8 cellular contexts compared by ENCODE assay signal in genomic region chrX:38192007-38192625, GRCh38. TPM values are rescaled to one million over a fixed set of nuclear protein-coding genes. Genes with fewer than 3 reads are reported as not detected.
DNase-seq lines count a peak whose midpoint lies in the region; ATAC-seq, FAIRE-seq and TF ChIP-seq lines count a peak whose summit lies in the region.

No MANE protein-coding gene starts in this region.

- no peaks in the 10 kb centered on the region for H3K79me2 ChIP-seq in PC-3 (ENCODE audit: low read length)

- peak in 1 of 2 experiments; percentile 14 for DNase-seq in A549 (ENCODE audit: low read depth in 1 of 2, low spot score in 1 of 2)
- no peak for DNase-seq in GM19239 (ENCODE audit: insufficient read length, low spot score)
- DNase-seq in PC-3, result peak; percentile 44
- DNase-seq in glomerular visceral epithelial cell (ENCODE audit: extremely low spot score), result peak; percentile 25
- DNase-seq in urothelium cell line (ENCODE audit: low spot score), result peak; percentile 20
- no peak for DNase-seq in mesenteric fat pad (ENCODE audit: low spot score)

- intact Hi-C loops in PC-3 (cut with micrococcal nuclease), result loop anchor here (1.0 to 2.0 kb wide), 2 partner anchors 101 to 135 kb away; partner anchors contain the start of gene RPGR

- TF ChIP-seq RAD21 in A549 (conservative IDR thresholded peaks at IDR 0.05 in 1 of 2, IDR thresholded peaks at IDR 0.05 in 1 of 2), result peak; percentile 50 to 54

- H3F3A ChIP-seq in PC-3 (ENCODE audit: low read length, unreplicated experiment), result no peaks in the 10 kb centered on the region

- H3K36me3 ChIP-seq in PC-3 (ENCODE audit: low read depth, low read length), result no peaks in the 10 kb centered on the region

- no peak for FAIRE-seq in A549 (lab: Jason Lieb, UNC)
- peak; percentile 45 for FAIRE-seq in GM19239 (lab: Jason Lieb, UNC)
- FAIRE-seq in urothelium cell line (lab: Jason Lieb, UNC), result no peak

- H3K27ac ChIP-seq in A549 (no peak overlapping the region), PC-3 (ENCODE audit: low read length) (no peak overlapping the region)

- TF ChIP-seq CTCF in A549 (IDR thresholded peaks at IDR 0.05), result peak; percentile 48
- TF ChIP-seq CTCF in PC-3 (conservative IDR thresholded peaks at IDR 0.05; ENCODE audit: low read depth, low read length), result peak; percentile 67

- no peaks in the 10 kb centered on the region for H4K20me1 ChIP-seq in PC-3 (ENCODE audit: low read length)

- H2AFZ ChIP-seq in PC-3 (ENCODE audit: low read length), result peak overlapping the region; percentile 55; the same call in 1 of the 2 replicates

- H3K9me2 ChIP-seq in PC-3 (replicated peaks; ENCODE audit: low read length), result no peaks in the 10 kb centered on the region

- 33% methylated on average over 5 of the region's 5 CpGs for WGBS in A549 (ENCODE audit: missing lambda C conversion rate)

- TF ChIP-seq EP300 in A549 (IDR thresholded peaks at IDR 0.05), result no peak

- H3K4me3 ChIP-seq in A549 (no peak overlapping the region), PC-3 (ENCODE audit: low read length) (no peak overlapping the region)

- H3K4me2 ChIP-seq in A549 (no peak overlapping the region; the same call in 2 of the 3 replicates), PC-3 (ENCODE audit: low read length) (no peak overlapping the region)

- H3K27me3 ChIP-seq in PC-3 (ENCODE audit: low read length), result no peaks in the 10 kb centered on the region

- CTCF ChIA-PET in A549 (lab: Yijun Ruan, JAX), result interaction anchor here (0.7 to 6.0 kb wide), 16 partner anchors 9 to 467 kb away, joined by 3 to 39 read pairs (median 4); partner anchors contain the start of genes RPGR and SRPX
- CTCF ChIA-PET in PC-3 (lab: Charles Lee), result interaction anchor here (2.2 kb wide), 1 partner anchor 90 kb away, joined by 15 read pairs; no protein-coding TSS in a partner anchor

- H3K4me1 ChIP-seq in A549 (no peaks in the 10 kb centered on the region), PC-3 (ENCODE audit: insufficient read depth, low read length) (no peaks in the 10 kb centered on the region)

- ATAC-seq in A549 (peak; percentile 54 to 74; a peak in 3 of 6 replicates), PC-3 (peak; percentile 55; the same call in 1 of the 2 replicates), GM21367 (IDR thresholded peaks at IDR 0.05; ENCODE audit: unreplicated experiment) (no peak), GM19397 (IDR thresholded peaks at IDR 0.05; ENCODE audit: unreplicated experiment) (no peak)

- H3K9me3 ChIP-seq in A549, result no peaks in the 10 kb centered on the region
- no peaks in the 10 kb centered on the region for H3K9me3 ChIP-seq in PC-3 (ENCODE audit: low read length)

- no peak overlapping the region for H3K9ac ChIP-seq in PC-3 (ENCODE audit: low read length)

- no peak for TF ChIP-seq POLR2A in A549 (IDR thresholded peaks at IDR 0.05; ENCODE audit: low read length)

- BruUV-seq in PC-3 (replicated peaks; lab: Mats Ljungman, UMichigan), result no TSS peak

- POLR2A ChIA-PET in A549 (lab: Yijun Ruan, JAX), result interaction anchor here (1.6 kb wide), 1 partner anchor 135 kb away, joined by 4 read pairs; the partner anchor contains the start of gene RPGR
- POLR2A ChIA-PET in PC-3 (lab: Charles Lee; ENCODE audit: unreplicated experiment), result no interaction called here

TF ChIP-seq in A549, 52 proteins besides CTCF, POLR2A, EP300 and RAD21:
- TF ChIP-seq ESRRA (IDR thresholded peaks at IDR 0.05; ENCODE audit: borderline replicate concordance, low read length) (no peak), SMC3 (IDR thresholded peaks at IDR 0.05) (peak; percentile 47; the same call in 2 of the 3 replicates)

RNA-seq across cellular contexts. Expression of gene SRPX, which starts 28.6 kb away (rescaled TPM):
- 1.8 and 1.9 TPM in 2 replicates for polyA plus RNA-seq in A549 (2011; rRNA removed)
- 1.3 and 1.6 TPM in 2 replicates for polyA plus RNA-seq in A549 (2012; cell fraction: cytosol; rRNA removed)
- 2.2 and 4.0 TPM in 2 replicates for polyA plus RNA-seq in A549 (2012; cell fraction: nucleus; rRNA removed)
- polyA plus RNA-seq in A549 (2017; fragmentation: RNase III; extraction: RNeasy Plus Mini Kit Qiagen cat#74134 plus additional on column Dnase treatment), result 2.7 to 4.4 TPM (median 3.8 TPM) in 3 replicates
- polyA minus RNA-seq in A549 (2011; rRNA and poly(A)+ RNA removed), result 1.1 and 1.3 TPM in 2 replicates
- total RNA-seq in PC-3 (2014; rRNA removed), result 5.0 and 5.4 TPM in 2 replicates
- total RNA-seq in mesenteric fat pad, result 410 TPM

Comparison
In these comparisons a context has a peak if more than half of its experiments do, and no peak if none do; other contexts are left out.
1. ATAC-seq: peak in A549 (2 of 2) and PC-3 (single experiment); none in GM21367 (single experiment) and GM19397 (single experiment).
2. DNase-seq: peak in PC-3 (single experiment), glomerular visceral epithelial cell (single experiment) and urothelium cell line (single experiment); none in GM19239 (single experiment) and mesenteric fat pad (single experiment).
3. RNA of gene SRPX, which starts 28.6 kb away (total RNA-seq): 410 TPM in mesenteric fat pad (single experiment); 5.0 to 5.4 TPM in PC-3; every median in the first group is over 10 times any median in the second.